ENCODE assay signal across 1 cellular context in genomic region chr10:110324805-110325280, GRCh38.
TF ChIP-seq lines count a peak whose summit lies in the region.

No MANE protein-coding gene starts in this region.

TF ChIP-seq in GM12878, 131 proteins besides CTCF, POLR2A, EP300 and RAD21 (continued from another document and continues in another):
- TF ChIP-seq NKRF (conservative IDR thresholded peaks at IDR 0.05) (no peak), GATAD2B (conservative IDR thresholded peaks at IDR 0.05; ENCODE audit: low read depth) (no peak), KAT2A (conservative IDR thresholded peaks at IDR 0.05; ENCODE audit: control insufficient read depth, low read depth, low read length) (no peak), JUND (IDR thresholded peaks at IDR 0.05; ENCODE audit: low read depth, low read length) (no peak), ATF2 (IDR thresholded peaks at IDR 0.05; ENCODE audit: low read length) (peak; percentile 79; the same call in 1 of the 2 replicates), LARP7 (IDR thresholded peaks at IDR 0.05) (no peak), FOXK2 (IDR thresholded peaks at IDR 0.05) (no peak), MEF2B (IDR thresholded peaks at IDR 0.05; ENCODE audit: partially characterized antibody, poor library complexity, severe bottlenecking) (peak; percentile 10), ZBTB11 (CRISPR knock-in tag; IDR thresholded peaks at IDR 0.05) (no peak), ZBTB40 (IDR thresholded peaks at IDR 0.05; ENCODE audit: borderline replicate concordance) (no peak), RFX5 (IDR thresholded peaks at IDR 0.05; ENCODE audit: low read depth, low read length) (no peak), POU2F2 (IDR thresholded peaks at IDR 0.05; ENCODE audit: borderline replicate concordance, low read depth, low read length) (0 out of 3 replicates have a peak, but pooled peaks have one; percentile 45), SUPT20H (IDR thresholded peaks at IDR 0.05; ENCODE audit: borderline replicate concordance, control insufficient read depth, low read depth, low read length) (no peak), BRCA1 (IDR thresholded peaks at IDR 0.05; ENCODE audit: low read depth, low read length) (no peak), MYB (IDR thresholded peaks at IDR 0.05; ENCODE audit: borderline replicate concordance, low read depth, low read length) (no peak), CEBPZ (IDR thresholded peaks at IDR 0.05; ENCODE audit: low read depth, low read length) (no peak), CHD2 (IDR thresholded peaks at IDR 0.05; ENCODE audit: borderline replicate concordance, low read depth, low read length) (no peak), RELA (IDR thresholded peaks at IDR 0.05; ENCODE audit: borderline replicate concordance, partially characterized antibody) (peak; percentile 63), MEF2A (IDR thresholded peaks at IDR 0.05; ENCODE audit: insufficient read depth, low read depth, low read length) (no peak), NRF1 (conservative IDR thresholded peaks at IDR 0.05; ENCODE audit: low read depth, low read length) (no peak), RUNX3 (IDR thresholded peaks at IDR 0.05; ENCODE audit: low read length) (peak; percentile 39; the same call in 1 of the 2 replicates), BCL3 (IDR thresholded peaks at IDR 0.05; ENCODE audit: borderline replicate concordance, insufficient read depth, low read depth, low read length, poor library complexity, severe bottlenecking) (no peak), TARDBP (IDR thresholded peaks at IDR 0.05; ENCODE audit: borderline replicate concordance) (no peak), SREBF1 (IDR thresholded peaks at IDR 0.05; ENCODE audit: low read length) (no peak), CBX3 (IDR thresholded peaks at IDR 0.05; ENCODE audit: borderline replicate concordance, low read depth) (no peak), MTA2 (IDR thresholded peaks at IDR 0.05; ENCODE audit: low read depth) (0 out of 2 replicates have a peak, but pooled peaks have one; percentile 40), JUNB (IDR thresholded peaks at IDR 0.05) (peak; percentile 71), HDAC6 (IDR thresholded peaks at IDR 0.05; ENCODE audit: unreplicated experiment) (no peak), BMI1 (IDR thresholded peaks at IDR 0.05; ENCODE audit: borderline replicate concordance) (no peak), RCOR1 (conservative IDR thresholded peaks at IDR 0.05; ENCODE audit: low read depth, low read length) (no peak), KLF5 (IDR thresholded peaks at IDR 0.05; ENCODE audit: partially characterized antibody) (no peak), EED (IDR thresholded peaks at IDR 0.05; ENCODE audit: low read depth) (peak; percentile 40), REST (IDR thresholded peaks at IDR 0.05; ENCODE audit: low read depth, low read length) (no peak), IRF5 (IDR thresholded peaks at IDR 0.05; ENCODE audit: borderline replicate concordance) (no peak), NFYA (IDR thresholded peaks at IDR 0.05; ENCODE audit: borderline replicate concordance, low read depth, low read length) (no peak), EGR1 (IDR thresholded peaks at IDR 0.05; ENCODE audit: borderline replicate concordance in 1 of 2, low read depth in 2 of 2, low read length in 2 of 2) (no peak), TAF1 (IDR thresholded peaks at IDR 0.05; ENCODE audit: borderline replicate concordance, low read depth, low read length) (no peak), WRNIP1 (IDR thresholded peaks at IDR 0.05; ENCODE audit: borderline replicate concordance, low read depth, low read length) (no peak), NR2C2 (IDR thresholded peaks at IDR 0.05; ENCODE audit: borderline replicate concordance, control insufficient read depth, insufficient read length, low read depth) (no peak), MYC (IDR thresholded peaks at IDR 0.05; ENCODE audit: insufficient read depth, insufficient read length, insufficient replicate concordance, low read length, severe bottlenecking) (no peak)
